1 cellular context compared by ENCODE assay signal in genomic region chrX:117095393-117095792, GRCh38.
A peak's percentile ranks its signal among the peaks of the same experiment; 100 is the strongest.
TF ChIP-seq lines count a peak whose summit lies in the region.

No MANE protein-coding gene starts in this region.

TF ChIP-seq in K562, 482 proteins besides CTCF, POLR2A, EP300 and RAD21 (continued from another document):
- TF ChIP-seq, protein P1, sequence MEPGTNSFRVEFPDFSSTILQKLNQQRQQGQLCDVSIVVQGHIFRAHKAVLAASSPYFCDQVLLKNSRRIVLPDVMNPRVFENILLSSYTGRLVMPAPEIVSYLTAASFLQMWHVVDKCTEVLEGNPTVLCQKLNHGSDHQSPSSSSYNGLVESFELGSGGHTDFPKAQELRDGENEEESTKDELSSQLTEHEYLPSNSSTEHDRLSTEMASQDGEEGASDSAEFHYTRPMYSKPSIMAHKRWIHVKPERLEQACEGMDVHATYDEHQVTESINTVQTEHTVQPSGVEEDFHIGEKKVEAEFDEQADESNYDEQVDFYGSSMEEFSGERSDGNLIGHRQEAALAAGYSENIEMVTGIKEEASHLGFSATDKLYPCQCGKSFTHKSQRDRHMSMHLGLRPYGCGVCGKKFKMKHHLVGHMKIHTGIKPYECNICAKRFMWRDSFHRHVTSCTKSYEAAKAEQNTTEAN (CRISPR knock-in tag; IDR thresholded peaks at IDR 0.05): no peak
- TF ChIP-seq KAT2B (IDR thresholded peaks at IDR 0.05; ENCODE audit: low read depth, low read length) (no peak), ETV6 (IDR thresholded peaks at IDR 0.05; ENCODE audit: borderline replicate concordance in 1 of 2, low read depth in 2 of 2, low read length in 1 of 2) (no peak), ETV6 (CRISPR knock-in tag; IDR thresholded peaks at IDR 0.05; ENCODE audit: borderline replicate concordance) (peak; percentile 64; the same call in 1 of the 2 replicates), NR2C1 (IDR thresholded peaks at IDR 0.05) (no peak), NR2C1 (tag; IDR thresholded peaks at IDR 0.05) (no peak), ZNF232 (CRISPR knock-in tag; IDR thresholded peaks at IDR 0.05) (peak; percentile 77; the same call in 1 of the 2 replicates)
- TF ChIP-seq, protein P2, sequence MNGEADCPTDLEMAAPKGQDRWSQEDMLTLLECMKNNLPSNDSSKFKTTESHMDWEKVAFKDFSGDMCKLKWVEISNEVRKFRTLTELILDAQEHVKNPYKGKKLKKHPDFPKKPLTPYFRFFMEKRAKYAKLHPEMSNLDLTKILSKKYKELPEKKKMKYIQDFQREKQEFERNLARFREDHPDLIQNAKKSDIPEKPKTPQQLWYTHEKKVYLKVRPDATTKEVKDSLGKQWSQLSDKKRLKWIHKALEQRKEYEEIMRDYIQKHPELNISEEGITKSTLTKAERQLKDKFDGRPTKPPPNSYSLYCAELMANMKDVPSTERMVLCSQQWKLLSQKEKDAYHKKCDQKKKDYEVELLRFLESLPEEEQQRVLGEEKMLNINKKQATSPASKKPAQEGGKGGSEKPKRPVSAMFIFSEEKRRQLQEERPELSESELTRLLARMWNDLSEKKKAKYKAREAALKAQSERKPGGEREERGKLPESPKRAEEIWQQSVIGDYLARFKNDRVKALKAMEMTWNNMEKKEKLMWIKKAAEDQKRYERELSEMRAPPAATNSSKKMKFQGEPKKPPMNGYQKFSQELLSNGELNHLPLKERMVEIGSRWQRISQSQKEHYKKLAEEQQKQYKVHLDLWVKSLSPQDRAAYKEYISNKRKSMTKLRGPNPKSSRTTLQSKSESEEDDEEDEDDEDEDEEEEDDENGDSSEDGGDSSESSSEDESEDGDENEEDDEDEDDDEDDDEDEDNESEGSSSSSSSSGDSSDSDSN (IDR thresholded peaks at IDR 0.05; ENCODE audit: borderline replicate concordance in 1 of 2, low read depth in 2 of 2, low read length in 2 of 2): no peak
